Comparison of ENCODE assay signal across 17 cellular contexts in genomic region chr3:98701276-98701675, GRCh38.
"Had no signal": no experiment of that assay in that cellular context is flagged by ENCODE, and none has a peak within 500 bp of the region (broad histone marks: within the 10 kb centered on the region; RNA-seq: fewer than 3 reads in every experiment).

No MANE protein-coding gene starts in this region.

- H3K4me1 ChIP-seq: right atrium auricular region, sigmoid colon, stomach had no signal

- ATAC-seq: heart left ventricle; left lobe of liver; mucosa of descending colon; naive thymus-derived CD8-positive, alpha-beta T cell had no signal

- DNase-seq: dorsolateral prefrontal cortex; effector CD8-positive, alpha-beta T cell; heart left ventricle; hippocampal formation; mammary epithelial cell; mucosa of descending colon; naive thymus-derived CD8-positive, alpha-beta T cell; ovary; sigmoid colon; stimulated activated CD4-positive, alpha-beta T cell treated with anti-CD3 and anti-CD28 coated beads, Interleukin-12 subunit alpha, Interleukin-12 subunit beta, amount 100 ng/mL, for 4 hours; stimulated activated naive CD4-positive, alpha-beta T cell; stomach; substantia nigra had no signal

- H3K4me3 ChIP-seq: coronary artery, dorsolateral prefrontal cortex, heart left ventricle, mucosa of descending colon, ovary, right atrium auricular region, sigmoid colon, skin epidermis, stomach had no signal

- H3K27me3 ChIP-seq: dorsolateral prefrontal cortex, heart left ventricle, ovary, right atrium auricular region, sigmoid colon, stomach had no signal

- H3K27ac ChIP-seq: coronary artery, dorsolateral prefrontal cortex, heart left ventricle, ovary, right atrium auricular region, sigmoid colon, skin epidermis, stomach had no signal

- H3K36me3 ChIP-seq: heart left ventricle, ovary, right atrium auricular region, sigmoid colon, stomach had no signal
